In genomic region chr1:209490013-209490412, GRCh38 we compare ENCODE assay signal across 1 cellular context.
TF ChIP-seq lines count a peak whose summit lies in the region.

No MANE protein-coding gene starts in this region.

TF ChIP-seq in liver, 16 proteins besides CTCF, POLR2A, EP300 and RAD21 (continued from another document):
- no peak for TF ChIP-seq MAX (IDR thresholded peaks at IDR 0.05)
- no peak for TF ChIP-seq GABPA (IDR thresholded peaks at IDR 0.05 in 1 of 2, conservative IDR thresholded peaks at IDR 0.05 in 1 of 2)
- no peak for TF ChIP-seq YY1 (IDR thresholded peaks at IDR 0.05)
- no peak for TF ChIP-seq TAF1 (conservative IDR thresholded peaks at IDR 0.05)
